12 cellular contexts compared by ENCODE assay signal in the genomic region with DNA sequence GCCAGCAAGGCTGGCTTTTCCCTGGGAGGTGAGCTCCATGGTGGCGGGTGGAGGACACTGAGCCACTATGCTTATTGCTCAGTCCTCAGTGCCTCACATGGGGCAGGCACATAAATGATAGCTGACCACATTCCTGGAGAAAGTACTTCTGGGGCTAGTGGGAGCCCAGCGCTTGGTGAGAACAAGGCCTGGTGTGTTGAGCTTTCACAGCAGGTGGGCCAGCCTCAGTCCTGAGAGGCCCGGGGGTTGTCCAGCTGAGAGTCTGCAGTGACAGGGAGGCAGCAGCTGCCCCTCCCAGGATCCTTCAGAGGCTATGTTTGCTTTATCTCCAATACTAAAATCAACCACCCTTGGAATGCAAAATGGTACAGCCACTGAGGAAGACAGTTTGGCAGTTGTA.
A peak's percentile ranks its signal among the peaks of the same experiment; 100 is the strongest.
DNase-seq lines count a peak whose midpoint lies in the region; TF ChIP-seq lines count a peak whose summit lies in the region.
"Had no signal": no experiment of that assay in that cellular context is flagged by ENCODE, and none has a peak within 500 bp of the region (broad histone marks: within the 10 kb centered on the region; RNA-seq: fewer than 3 reads in every experiment).

No MANE protein-coding gene starts in this region.

- H3K36me3 ChIP-seq in endodermal cell (ENCODE audit: control insufficient read depth, insufficient read depth, low read length) = no peaks in the 10 kb centered on the region
- no peaks in the 10 kb centered on the region for H3K36me3 ChIP-seq in thyroid gland

- TF ChIP-seq CTCF in endodermal cell (conservative IDR thresholded peaks at IDR 0.05) (no peak), thyroid gland (IDR thresholded peaks at IDR 0.05) (no peak), MCF 10A (IDR thresholded peaks at IDR 0.05; ENCODE audit: unreplicated experiment) (no peak)

- CTCF ChIA-PET in MCF 10A (lab: Yijun Ruan, JAX) = interaction anchor here (0.7 to 1.5 kb wide), 3 partner anchors 57 to 253 kb away, joined by 3 to 4 read pairs (median 3); no protein-coding TSS in a partner anchor

- WGBS in endodermal cell (ENCODE audit: insufficient coverage in 1 of 2, insufficient read length in 1 of 2), 2 experiments = 73 to 90% methylated on average over 3 of the region's 3 CpGs
- 50 to 66% methylated on average over 3 of the region's 3 CpGs for WGBS in thyroid gland, 2 donors

- H3K9me3 Mint-ChIP-seq in endodermal cell (no peaks in the 10 kb centered on the region), MCF 10A (ENCODE audit: unreplicated experiment) (no peaks in the 10 kb centered on the region)

- TF ChIP-seq POLR2A in thyroid gland (IDR thresholded peaks at IDR 0.05) = no peak

- POLR2A ChIA-PET in MCF 10A (lab: Yijun Ruan, JAX) = no interaction called here

- no peak overlapping the region for H3K9ac ChIP-seq in endodermal cell (ENCODE audit: extremely low read depth, low read length, poor library complexity, severe bottlenecking)
- H3K9ac ChIP-seq: GM23248 had no signal

- H3K4me3 Mint-ChIP-seq in endodermal cell (no peak overlapping the region), MCF 10A (ENCODE audit: unreplicated experiment) (no peak overlapping the region)

- intact Hi-C loops in thyroid gland (cut with DNase I) = no loop called here
- intact Hi-C loops in MCF 10A (cut with micrococcal nuclease) = no loop called here

- no peaks in the 10 kb centered on the region for H3K36me3 Mint-ChIP-seq in endodermal cell (ENCODE audit: low read depth)
- H3K36me3 Mint-ChIP-seq in MCF 10A (ENCODE audit: insufficient read depth, unreplicated experiment) = peaks cover 7% of the 10 kb centered on the region

- H3K27me3 Mint-ChIP-seq in endodermal cell (ENCODE audit: insufficient read depth) (peaks cover 6% of the 10 kb centered on the region), MCF 10A (ENCODE audit: insufficient read depth, unreplicated experiment) (peaks cover 22% of the 10 kb centered on the region)

- H3K4me1 ChIP-seq in endodermal cell (ENCODE audit: control insufficient read depth, insufficient read depth, low read length) = peaks cover 12% of the 10 kb centered on the region
- H3K4me1 ChIP-seq in thyroid gland = peaks cover 27 to 53% of the 10 kb centered on the region in 2 donors

- no peaks in the 10 kb centered on the region for H3K27me3 ChIP-seq in endodermal cell (ENCODE audit: control insufficient read depth, insufficient read depth, low read length, poor library complexity, severe bottlenecking)
- H3K27me3 ChIP-seq in thyroid gland = no peaks in the 10 kb centered on the region

- DNase-seq in NCI-H1092 (lab: John Stamatoyannopoulos, UW) (peak; percentile 27), NCI-H510A treated with DMSO at 0.1 percent for 48 hours (lab: John Stamatoyannopoulos, UW) (peak; percentile 34), endodermal cell (peak; percentile 61), thyroid gland (peak; percentile 79 to 86), MCF 10A (ENCODE audit: unreplicated experiment) (no peak), dedifferentiated amniotic fluid mesenchymal stem cell (ENCODE audit: extremely low spot score) (no peak)
- no peak for DNase-seq in activated CD8-positive, alpha-beta memory T cell treated with anti-CD3 and anti-CD28 coated beads, Interleukin-2, amount 50 U/mL, for 48 hours
- DNase-seq: GM23248, NCI-H1930, NCI-H774, PC-9, T-helper 2 cell had no signal

- no peak overlapping the region for H3K27ac Mint-ChIP-seq in endodermal cell
- no peak overlapping the region for H3K27ac Mint-ChIP-seq in MCF 10A (ENCODE audit: low read depth, unreplicated experiment)

- H3K4me1 Mint-ChIP-seq in endodermal cell (peaks cover 17% of the 10 kb centered on the region), MCF 10A (ENCODE audit: insufficient read depth, unreplicated experiment) (peaks cover 3% of the 10 kb centered on the region)

- no TSS peak for BruUV-seq in MCF 10A (replicated peaks; lab: Mats Ljungman, UMichigan)

- H3K4me3 ChIP-seq in endodermal cell (ENCODE audit: low read length) (no peak overlapping the region), thyroid gland (replicated peaks in 1 of 3) (no peak overlapping the region)
- H3K4me3 ChIP-seq: GM23248, PC-9 had no signal

- H3K9me3 ChIP-seq in endodermal cell (ENCODE audit: control insufficient read depth, low read length) (no peaks in the 10 kb centered on the region), thyroid gland (no peaks in the 10 kb centered on the region)

- H3K27ac ChIP-seq in endodermal cell (ENCODE audit: low read depth, low read length) = no peak overlapping the region
- peak overlapping the region in 2 of 3 donors; percentile 33 to 37 for H3K27ac ChIP-seq in thyroid gland
- H3K27ac ChIP-seq: GM23248, PC-9 had no signal

Comparison
In these comparisons a context has a peak if more than half of its experiments do, and no peak if none do; other contexts are left out.
1. DNase-seq: peak in NCI-H1092 (single experiment), NCI-H510A treated with DMSO at 0.1 percent for 48 hours (single experiment), endodermal cell (single experiment) and thyroid gland (2 of 2); none in MCF 10A (single experiment), activated CD8-positive, alpha-beta memory T cell treated with anti-CD3 and anti-CD28 coated beads, Interleukin-2, amount 50 U/mL, for 48 hours (single experiment) and dedifferentiated amniotic fluid mesenchymal stem cell (single experiment).